ENCODE assay signal across 9 cellular contexts in the genomic region with DNA sequence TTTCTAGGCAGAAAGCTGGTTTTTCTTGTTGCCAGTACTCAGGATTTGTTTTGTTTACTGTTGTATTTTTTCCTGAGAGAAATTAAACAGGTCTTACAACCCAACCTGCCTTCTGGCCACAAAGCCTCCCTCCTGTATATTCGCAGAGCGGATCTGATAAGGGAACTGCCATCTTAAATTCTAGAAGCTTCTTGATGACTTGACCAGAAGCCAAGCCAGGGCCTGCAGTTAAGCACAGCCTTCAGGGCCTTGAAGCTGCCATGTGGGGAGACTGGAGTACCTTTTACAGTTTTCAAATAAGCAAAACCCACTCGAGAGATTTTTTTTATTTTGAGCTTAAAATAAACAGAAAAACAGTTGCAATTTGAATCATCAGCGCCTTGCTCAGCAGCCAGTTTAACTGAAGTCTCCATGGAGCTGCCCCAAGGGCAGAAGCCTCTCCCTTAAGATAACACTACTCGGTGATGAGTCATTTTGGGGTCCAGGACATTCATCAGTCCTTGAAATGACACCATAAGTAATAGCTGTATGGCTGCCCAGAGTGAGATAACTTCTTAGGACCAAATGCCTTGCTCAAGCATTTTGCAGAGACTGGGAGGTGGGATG. TPM values are rescaled to one million over a fixed set of nuclear protein-coding genes. Genes with fewer than 3 reads are reported as not detected.
DNase-seq lines count a peak whose midpoint lies in the region; ATAC-seq and TF ChIP-seq lines count a peak whose summit lies in the region.
"Had no signal": no experiment of that assay in that cellular context is flagged by ENCODE, and none has a peak within 500 bp of the region (broad histone marks: within the 10 kb centered on the region; RNA-seq: fewer than 3 reads in every experiment).

No MANE protein-coding gene starts in this region.

- no peak overlapping the region for H4K91ac ChIP-seq in neuronal stem cell (ENCODE audit: low read depth, low read length, poor library complexity)

- H3K27me3 ChIP-seq in right atrium auricular region (no peaks in the 10 kb centered on the region), uterus (no peaks in the 10 kb centered on the region), neuronal stem cell (ENCODE audit: control insufficient read depth in 3 of 3, insufficient read depth in 3 of 3, low read depth in 1 of 3, low read length in 3 of 3) (no peaks in the 10 kb centered on the region)

- no peaks in the 10 kb centered on the region for H3K9me3 ChIP-seq in right atrium auricular region
- H3K9me3 ChIP-seq in uterus, result no peaks in the 10 kb centered on the region
- H3K9me3 ChIP-seq in neuronal stem cell (replicated peaks in 1 of 2; ENCODE audit: control insufficient read depth in 2 of 2, insufficient read depth in 1 of 2, low read depth in 1 of 2, low read length in 2 of 2), result peaks cover 0 to 1% of the 10 kb centered on the region in 2 donors

- no peak overlapping the region for H3K4me2 ChIP-seq in neuronal stem cell (ENCODE audit: insufficient read depth, low read length, poor library complexity, severe bottlenecking)

- H2BK15ac ChIP-seq in neuronal stem cell (ENCODE audit: low read length), result no peak overlapping the region

- TF ChIP-seq CTCF in right atrium auricular region (IDR thresholded peaks at IDR 0.05), result no peak
- no peak for TF ChIP-seq CTCF in astrocyte of the spinal cord (IDR thresholded peaks at IDR 0.05; ENCODE audit: low read depth, low read length)
- no peak for TF ChIP-seq CTCF in uterus (IDR thresholded peaks at IDR 0.05)

- H3K23ac ChIP-seq in neuronal stem cell (ENCODE audit: low read depth, low read length, poor library complexity), result no peak overlapping the region

- no CpG with 5 or more reads among the region's 5 CpGs for WGBS in neuronal stem cell (ENCODE audit: extremely low coverage in 2 of 2, insufficient read length in 2 of 2, insufficient replicate concordance in 1 of 2), 2 donors

- DNase-seq in Right ventricle myocardium inferior (ENCODE audit: missing footprints) (no peak), right atrium auricular region (ENCODE audit: low spot score) (no peak), astrocyte of the spinal cord (ENCODE audit: low read depth, low spot score) (peak; percentile 42), stromal cell of bone marrow (ENCODE audit: low read depth) (peak; percentile 66), NCI-H1105 treated with DMSO at 0.1 percent for 48 hours (lab: John Stamatoyannopoulos, UW) (no peak), uterus (no peak), neuronal stem cell (ENCODE audit: low spot score) (no peak)
- DNase-seq: glutamatergic neuron had no signal

- H3K79me1 ChIP-seq in neuronal stem cell (ENCODE audit: low read depth, low read length), result no peaks in the 10 kb centered on the region

- H2BK5ac ChIP-seq in neuronal stem cell (ENCODE audit: low read length), result no peak overlapping the region

- no peak overlapping the region for H3K18ac ChIP-seq in neuronal stem cell (ENCODE audit: low read length)

- intact Hi-C loops in Right ventricle myocardium inferior (cut with DNase I) (no loop called here), uterus (cut with DNase I; ENCODE audit: low total_unique reads) (no loop called here)

- no peak overlapping the region for H2AFZ ChIP-seq in neuronal stem cell (ENCODE audit: low read length)

- no peak overlapping the region for H3K9ac ChIP-seq in neuronal stem cell (ENCODE audit: low read depth, low read length, poor library complexity)

- no peak overlapping the region for H2BK12ac ChIP-seq in neuronal stem cell (ENCODE audit: low read length)

- no peak overlapping the region for H2BK120ac ChIP-seq in neuronal stem cell (ENCODE audit: low read depth, low read length)

- H3K27ac ChIP-seq in right atrium auricular region (no peak overlapping the region), uterus (no peak overlapping the region), neuronal stem cell (replicated peaks; ENCODE audit: low read length) (no peak overlapping the region)

- in situ Hi-C loops in astrocyte of the spinal cord (cut with HindIII; ENCODE audit: low sequenced_read_pairs), result no loop called here

- H3K14ac ChIP-seq in neuronal stem cell (ENCODE audit: low read length), result no peak overlapping the region

- H3K4me1 ChIP-seq in right atrium auricular region (no peaks in the 10 kb centered on the region), uterus (no peaks in the 10 kb centered on the region), neuronal stem cell (ENCODE audit: control insufficient read depth in 2 of 2, insufficient read depth in 1 of 2, low read depth in 1 of 2, low read length in 2 of 2) (no peaks in the 10 kb centered on the region)

- ATAC-seq in Right ventricle myocardium inferior (peak; percentile 59), HG03139 (IDR thresholded peaks at IDR 0.05; ENCODE audit: unreplicated experiment) (peak; percentile 67)

- no peak overlapping the region for H2AK5ac ChIP-seq in neuronal stem cell (ENCODE audit: low read depth, low read length)

- H3K4me3 ChIP-seq in right atrium auricular region, result no peak overlapping the region
- no peak overlapping the region for H3K4me3 ChIP-seq in astrocyte of the spinal cord (ENCODE audit: low read depth, low read length)
- H3K4me3 ChIP-seq in uterus, result no peak overlapping the region
- H3K4me3 ChIP-seq in neuronal stem cell (ENCODE audit: low read length in 2 of 2), result no peak overlapping the region

- H3K36me3 ChIP-seq in right atrium auricular region, result no peaks in the 10 kb centered on the region
- H3K36me3 ChIP-seq in uterus, result no peaks in the 10 kb centered on the region
- H3K36me3 ChIP-seq in neuronal stem cell (replicated peaks in 1 of 2; ENCODE audit: control insufficient read depth in 2 of 2, insufficient read depth in 2 of 2, low read length in 2 of 2), result no peaks in the 10 kb centered on the region

- TF ChIP-seq POLR2A in uterus (IDR thresholded peaks at IDR 0.05), result no peak

- H4K8ac ChIP-seq in neuronal stem cell (ENCODE audit: low read depth, low read length), result no peak overlapping the region

- no peak overlapping the region for H3K4ac ChIP-seq in neuronal stem cell (ENCODE audit: low read length)

RNA-seq across cellular contexts. Expression of a gene that starts 51.5 kb away (rescaled TPM):
- 5.1 TPM for total RNA-seq in Right ventricle myocardium inferior
- total RNA-seq in right atrium auricular region, result 1 to 10 TPM; 4.6 to 5.9 TPM
- total RNA-seq in uterus, result 10 to 100 TPM; 10.6 to 32.4 (median 14.1) TPM
- polyA plus RNA-seq in neuronal stem cell (2013, experiment 1 of 2), result 10.4 TPM
- polyA plus RNA-seq in neuronal stem cell (2013, experiment 2 of 2), result 10.8 TPM

Comparison
In these comparisons a context has a peak if more than half of its experiments do, and no peak if none do; other contexts are left out.
1. DNase-seq: peak in astrocyte of the spinal cord (single experiment) and stromal cell of bone marrow (single experiment); none in Right ventricle myocardium inferior (single experiment), right atrium auricular region (single experiment), NCI-H1105 treated with DMSO at 0.1 percent for 48 hours (single experiment), uterus (0 of 2) and neuronal stem cell (single experiment).